ENCODE assay signal across 36 cellular contexts in genomic region chr7:116857052-116857451, GRCh38.
"Had no signal": no experiment of that assay in that cellular context is flagged by ENCODE, and none has a peak within 500 bp of the region (broad histone marks: within the 10 kb centered on the region; RNA-seq: fewer than 3 reads in every experiment).

No MANE protein-coding gene starts in this region.

- ATAC-seq: activated CD8-positive, alpha-beta T cell treated with anti-CD3 and anti-CD28 coated beads for 36 hours; activated naive CD4-positive, alpha-beta T cell treated with anti-CD3 and anti-CD28 coated beads, Interleukin-2, amount 50 U/mL, for 72 hours; activated T-cell treated with anti-CD3 and anti-CD28 coated beads, Interleukin-2, amount 50 U/mL, for 4 hours; activated T-cell treated with anti-CD3 and anti-CD28 coated beads, Interleukin-2, amount 50 U/mL, for 72 hours; activated T-helper 17 cell treated with anti-CD3 and anti-CD28 coated beads, Interleukin-2, amount 50 U/mL, for 72 hours; body of pancreas had no signal

- H3K27ac Mint-ChIP-seq: activated B cell treated with CpG ODN at 0.5 μM for 24 hours; activated CD4-positive, alpha-beta memory T cell treated with anti-CD3 and anti-CD28 coated beads for 36 hours; activated CD4-positive, alpha-beta T cell treated with anti-CD3 and anti-CD28 coated beads, Interleukin-2, amount 10 ng/mL, durations not matched to agents 24 days and 14 days; activated CD8-positive, alpha-beta T cell treated with anti-CD3 and anti-CD28 coated beads for 36 hours; activated naive CD4-positive, alpha-beta T cell treated with anti-CD3 and anti-CD28 coated beads for 36 hours; activated naive CD4-positive, alpha-beta T cell treated with anti-CD3 and anti-CD28 coated beads, Interleukin-2, amount 50 U/mL, for 72 hours; activated naive CD8-positive, alpha-beta T cell treated with anti-CD3 and anti-CD28 coated beads for 36 hours; activated T-cell treated with anti-CD3 and anti-CD28 coated beads, Interleukin-2, amount 50 U/mL, for 72 hours; activated T-helper 1 cell treated with anti-CD3 and anti-CD28 coated beads, Interleukin-12 subunit alpha, Interleukin-12 subunit beta, Interleukin-2, Interleukin-4 antibody, amounts not matched to agents 30 ng/mL and 10 ng/mL and 1 ng/mL, durations not matched to agents 14 hours and 24 hours and 36 hours; activated T-helper 17 cell treated with anti-CD3 and anti-CD28 coated beads, Interleukin-2, amount 50 U/mL, for 72 hours; T-helper 1 cell treated with Interleukin-12 subunit alpha and Interleukin-12 subunit beta and Interleukin-4 antibody, amounts not matched to agents 30 μg/mL and 1 μg/mL, for 36 hours; T-helper 2 cell treated with Interferon-gamma antibody and Interleukin-4, amounts not matched to agents 5 μg/mL and 100 μg/mL, for 36 hours had no signal

- FAIRE-seq: astrocyte had no signal

- H3K4me1 ChIP-seq: breast epithelium had no signal

- DNase-seq: activated B cell treated with CpG ODN at 0.5 μM for 24 hours; activated CD4-positive, alpha-beta memory T cell treated with anti-CD3 and anti-CD28 coated beads for 36 hours; activated CD4-positive, alpha-beta T cell treated with anti-CD3 and anti-CD28 coated beads for 4 hours; activated CD4-positive, alpha-beta T cell treated with anti-CD3 and anti-CD28 coated beads, Interleukin-2, amount 10 ng/mL, durations not matched to agents 24 days and 14 days; activated CD4-positive, alpha-beta T cell treated with anti-CD3 and anti-CD28 coated beads, Interleukin-2, amount 50 U/mL, for 1 hour; activated CD4-positive, alpha-beta T cell treated with anti-CD3 and anti-CD28 coated beads, Interleukin-2, amount 50 U/mL, for 4 hours; activated CD4-positive, CD25-positive, alpha-beta regulatory T cell treated with anti-CD3 and anti-CD28 coated beads, Interleukin-2, amount 50 U/mL, for 72 hours; activated CD8-positive, alpha-beta memory T cell treated with anti-CD3 and anti-CD28 coated beads, Interleukin-2, amount 50 U/mL, for 4 hours; activated CD8-positive, alpha-beta T cell treated with anti-CD3 and anti-CD28 coated beads for 36 hours; activated effector memory CD4-positive, alpha-beta T cell treated with anti-CD3 and anti-CD28 coated beads, Interleukin-2, amount 50 U/mL, for 16 hours; activated gamma-delta T cell treated with Interleukin-2 at 50 U/mL for 16 hours; activated naive CD4-positive, alpha-beta T cell; activated naive CD4-positive, alpha-beta T cell treated with anti-CD3 and anti-CD28 coated beads for 36 hours; activated naive CD4-positive, alpha-beta T cell treated with anti-CD3 and anti-CD28 coated beads, Interleukin-2, amount 50 U/mL, for 16 hours; activated naive CD8-positive, alpha-beta T cell treated with anti-CD3 and anti-CD28 coated beads for 36 hours; activated T-cell treated with anti-CD3 and anti-CD28 coated beads for 4 hours; activated T-cell treated with anti-CD3 and anti-CD28 coated beads, Interleukin-2, amount 50 U/mL, for 1 hour; activated T-cell treated with anti-CD3 and anti-CD28 coated beads, Interleukin-2, amount 50 U/mL, for 4 hours; activated T-cell treated with anti-CD3 and anti-CD28 coated beads, Interleukin-2, amount 50 U/mL, for 72 hours; adrenal gland; amniotic stem cell; aorta; body of pancreas; brain microvascular endothelial cell; central memory CD4-positive, alpha-beta T cell; T-helper 1 cell; T-helper 2 cell; T-helper 9 cell; WERI-Rb-1 had no signal

- H3K9me3 ChIP-seq: adrenal gland, body of pancreas, breast epithelium had no signal

- H3K4me3 Mint-ChIP-seq: activated B cell treated with CpG ODN at 0.5 μM for 24 hours; activated CD4-positive, alpha-beta memory T cell treated with anti-CD3 and anti-CD28 coated beads for 36 hours; activated CD4-positive, alpha-beta T cell treated with anti-CD3 and anti-CD28 coated beads, Interleukin-2, amount 10 ng/mL, durations not matched to agents 24 days and 14 days; activated CD8-positive, alpha-beta T cell treated with anti-CD3 and anti-CD28 coated beads for 36 hours; activated naive CD4-positive, alpha-beta T cell treated with anti-CD3 and anti-CD28 coated beads for 36 hours; activated naive CD8-positive, alpha-beta T cell treated with anti-CD3 and anti-CD28 coated beads for 36 hours; activated T-cell treated with anti-CD3 and anti-CD28 coated beads, Interleukin-2, amount 50 U/mL, for 4 hours; activated T-cell treated with anti-CD3 and anti-CD28 coated beads, Interleukin-2, amount 50 U/mL, for 72 hours; activated T-helper 1 cell treated with anti-CD3 and anti-CD28 coated beads, Interleukin-12 subunit alpha, Interleukin-12 subunit beta, Interleukin-2, Interleukin-4 antibody, amounts not matched to agents 30 ng/mL and 10 ng/mL and 1 ng/mL, durations not matched to agents 14 hours and 24 hours and 36 hours; activated T-helper 17 cell treated with anti-CD3 and anti-CD28 coated beads, Interleukin-2, amount 50 U/mL, for 72 hours; T-helper 1 cell treated with Interleukin-12 subunit alpha and Interleukin-12 subunit beta and Interleukin-4 antibody, amounts not matched to agents 30 μg/mL and 1 μg/mL, for 36 hours; T-helper 2 cell treated with Interferon-gamma antibody and Interleukin-4, amounts not matched to agents 5 μg/mL and 100 μg/mL, for 36 hours had no signal

- H3K4me3 ChIP-seq: adrenal gland, body of pancreas, breast epithelium had no signal

- H3K9me3 Mint-ChIP-seq: activated B cell treated with CpG ODN at 0.5 μM for 24 hours; activated CD4-positive, alpha-beta memory T cell treated with anti-CD3 and anti-CD28 coated beads for 36 hours; activated CD4-positive, alpha-beta T cell treated with anti-CD3 and anti-CD28 coated beads, Interleukin-2, amount 10 ng/mL, durations not matched to agents 24 days and 14 days; activated CD8-positive, alpha-beta T cell treated with anti-CD3 and anti-CD28 coated beads for 36 hours; activated naive CD4-positive, alpha-beta T cell treated with anti-CD3 and anti-CD28 coated beads for 36 hours; activated naive CD4-positive, alpha-beta T cell treated with anti-CD3 and anti-CD28 coated beads, Interleukin-2, amount 50 U/mL, for 72 hours; activated naive CD8-positive, alpha-beta T cell treated with anti-CD3 and anti-CD28 coated beads for 36 hours; activated T-cell treated with anti-CD3 and anti-CD28 coated beads, Interleukin-2, amount 50 U/mL, for 4 hours; activated T-cell treated with anti-CD3 and anti-CD28 coated beads, Interleukin-2, amount 50 U/mL, for 72 hours; activated T-helper 1 cell treated with anti-CD3 and anti-CD28 coated beads, Interleukin-12 subunit alpha, Interleukin-12 subunit beta, Interleukin-2, Interleukin-4 antibody, amounts not matched to agents 30 ng/mL and 10 ng/mL and 1 ng/mL, durations not matched to agents 14 hours and 24 hours and 36 hours; activated T-helper 17 cell treated with anti-CD3 and anti-CD28 coated beads, Interleukin-2, amount 50 U/mL, for 72 hours; T-helper 1 cell treated with Interleukin-12 subunit alpha and Interleukin-12 subunit beta and Interleukin-4 antibody, amounts not matched to agents 30 μg/mL and 1 μg/mL, for 36 hours; T-helper 2 cell treated with Interferon-gamma antibody and Interleukin-4, amounts not matched to agents 5 μg/mL and 100 μg/mL, for 36 hours had no signal

- H3K27me3 ChIP-seq: body of pancreas, brain microvascular endothelial cell, breast epithelium had no signal

- H3K36me3 Mint-ChIP-seq: activated CD4-positive, alpha-beta memory T cell treated with anti-CD3 and anti-CD28 coated beads for 36 hours; activated naive CD4-positive, alpha-beta T cell treated with anti-CD3 and anti-CD28 coated beads, Interleukin-2, amount 50 U/mL, for 72 hours; activated naive CD8-positive, alpha-beta T cell treated with anti-CD3 and anti-CD28 coated beads for 36 hours had no signal

- H3K36me3 ChIP-seq: adrenal gland, brain microvascular endothelial cell, breast epithelium, WERI-Rb-1 had no signal

- H3K27ac ChIP-seq: adrenal gland, body of pancreas, brain microvascular endothelial cell, breast epithelium, WERI-Rb-1 had no signal
